Comparison of ENCODE assay signal across 8 cellular contexts in the genomic region with DNA sequence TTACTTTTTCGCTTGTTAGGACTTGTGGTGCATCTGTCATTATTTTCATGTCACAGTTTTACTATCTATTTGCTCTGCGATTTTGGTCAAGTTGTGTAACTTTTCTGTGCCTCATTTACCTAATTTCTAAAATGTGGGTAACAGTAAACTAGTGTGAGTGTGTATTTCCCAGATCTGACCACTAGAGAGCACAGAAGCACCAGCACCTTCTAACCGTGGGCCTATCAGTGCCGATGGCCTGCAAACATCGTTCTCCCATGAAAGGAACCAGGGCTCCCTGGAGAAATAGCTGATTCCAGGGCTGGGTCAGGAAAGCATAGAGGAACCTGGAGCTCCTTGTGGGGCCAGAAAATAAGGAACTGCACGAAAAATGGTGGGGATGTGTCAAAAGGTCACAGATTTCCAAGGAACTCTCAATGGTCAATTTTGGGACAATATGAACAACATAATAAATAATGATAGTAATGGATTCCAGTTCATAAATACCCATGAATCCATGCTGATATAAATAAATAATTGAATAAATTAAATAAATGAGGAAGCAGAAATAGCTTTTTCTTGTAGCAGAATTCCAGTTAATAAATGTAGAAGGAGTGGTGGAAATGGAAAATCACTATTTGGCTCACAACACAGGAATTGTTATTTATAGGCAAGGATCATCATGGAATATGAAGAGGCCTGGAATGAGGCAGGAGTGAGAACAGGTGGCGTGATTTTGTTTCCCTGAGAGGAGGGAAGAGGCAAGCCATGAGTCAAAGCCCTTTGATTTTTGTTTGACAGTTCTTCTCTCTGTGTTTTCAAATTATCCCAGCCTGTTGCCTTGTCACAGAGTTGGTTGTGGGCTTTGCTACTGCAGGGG. TPM values are rescaled to one million over a fixed set of nuclear protein-coding genes. Genes with fewer than 3 reads are reported as not detected.
DNase-seq lines count a peak whose midpoint lies in the region; ATAC-seq, FAIRE-seq and TF ChIP-seq lines count a peak whose summit lies in the region.

No MANE protein-coding gene starts in this region.

- no peaks in the 10 kb centered on the region for H3K36me3 ChIP-seq in OCI-LY3 (replicated peaks; ENCODE audit: low read depth, low read length)
- H3K36me3 ChIP-seq in bronchial epithelial cell (ENCODE audit: control insufficient read depth, insufficient read depth, low read length) = no peaks in the 10 kb centered on the region
- H3K36me3 ChIP-seq in testis (ENCODE audit: low read depth, missing control alignments) = no peaks in the 10 kb centered on the region

- DNase-seq in NCI-H446 (lab: John Stamatoyannopoulos, UW) (peak; percentile 13 to 40), NCI-H446 treated with DMSO at 0.1 percent for 48 hours (lab: John Stamatoyannopoulos, UW) (no peak), bronchial epithelial cell (ENCODE audit: low read depth) (peak; percentile 44), left lobe of liver (ENCODE audit: low spot score) (no peak), testis (peak; percentile 42)

- no peaks in the 10 kb centered on the region for H3K79me2 ChIP-seq in OCI-LY3 (ENCODE audit: low read length)

- TF ChIP-seq POLR2A in testis (IDR thresholded peaks at IDR 0.05) = no peak

- peaks cover 34% of the 10 kb centered on the region for H3K27me3 ChIP-seq in OCI-LY3 (ENCODE audit: low read depth, low read length)
- H3K27me3 ChIP-seq in bronchial epithelial cell (ENCODE audit: control insufficient read depth, insufficient read depth, low read length) = no peaks in the 10 kb centered on the region
- H3K27me3 ChIP-seq in testis = no peaks in the 10 kb centered on the region

- 40% methylated on average over 7 of the region's 7 CpGs for whole genome bisulfite sequencing in testis, 2 donors

- no peaks in the 10 kb centered on the region for H4K20me1 ChIP-seq in OCI-LY3 (ENCODE audit: insufficient read depth, low read length)

- no peak overlapping the region for H3K9ac ChIP-seq in OCI-LY3 (ENCODE audit: low read length)

- H3K9me3 ChIP-seq in OCI-LY3 (ENCODE audit: insufficient read depth, low read length) (no peaks in the 10 kb centered on the region), testis (no peaks in the 10 kb centered on the region)

- no peak for FAIRE-seq in bronchial epithelial cell (lab: Jason Lieb, UNC)

- ATAC-seq in HG02943 (IDR thresholded peaks at IDR 0.05; ENCODE audit: low read depth, unreplicated experiment) = peak; percentile 78
- peak; percentile 92 for ATAC-seq in left lobe of liver
- ATAC-seq in HG03442 (IDR thresholded peaks at IDR 0.05; ENCODE audit: unreplicated experiment) = no peak

- H3K27ac ChIP-seq in OCI-LY3 (ENCODE audit: low read length) = no peak overlapping the region
- H3K27ac ChIP-seq in testis = no peak overlapping the region

- peak overlapping the region; percentile 79; the same call in 1 of the 2 replicates for H2AFZ ChIP-seq in OCI-LY3 (ENCODE audit: low read depth, low read length)

- TF ChIP-seq CTCF in OCI-LY3 (IDR thresholded peaks at IDR 0.05; ENCODE audit: low read depth, low read length) (peak; percentile 76), bronchial epithelial cell (IDR thresholded peaks at IDR 0.05; ENCODE audit: insufficient read depth, low read length, severe bottlenecking) (peak; percentile 68), testis (IDR thresholded peaks at IDR 0.05) (peak in 2 of 3 experiments; percentile 42 to 51)

- H3K4me1 ChIP-seq in OCI-LY3 (ENCODE audit: low read length) (peaks cover 5% of the 10 kb centered on the region; the same call in 1 of the 2 replicates), testis (no peaks in the 10 kb centered on the region)

- no peak overlapping the region for H3K4me3 ChIP-seq in OCI-LY3 (ENCODE audit: low read length)
- H3K4me3 ChIP-seq in bronchial epithelial cell (ENCODE audit: low read depth, low read length) = no peak overlapping the region
- H3K4me3 ChIP-seq in testis = no peak overlapping the region

- intact Hi-C loops in testis (cut with DNase I; ENCODE audit: low total_unique reads) = no loop called here

- no peak overlapping the region for H3K4me2 ChIP-seq in OCI-LY3 (ENCODE audit: low read length)

RNA-seq across cellular contexts. Expression of gene CEACAM8, which starts 31.1 kb away (rescaled TPM):
- not detected in 2 replicates for total RNA-seq in bronchial epithelial cell
- 0.33 TPM for total RNA-seq in left lobe of liver
- under 1 TPM in 1 of 2 donors, not detected in 1; 0.16 TPM for total RNA-seq in testis
- polyA plus RNA-seq in testis (ENCODE audit: insufficient read depth, low read depth, low replicate concordance) = not detected

RNA-seq across cellular contexts. Expression of gene CEACAM1, which starts 35.3 kb away (rescaled TPM):
- total RNA-seq in bronchial epithelial cell = 1.6 and 1.7 TPM in 2 replicates
- total RNA-seq in left lobe of liver = 27.0 TPM
- total RNA-seq in testis = 10 to 100 TPM; 12.7 to 13.7 TPM
- 6.8 TPM for polyA plus RNA-seq in testis (ENCODE audit: insufficient read depth, low read depth, low replicate concordance)

Comparison
In these comparisons a context has a peak if more than half of its experiments do, and no peak if none do; other contexts are left out.
1. DNase-seq: peak in NCI-H446 (2 of 2), bronchial epithelial cell (single experiment) and testis (single experiment); none in NCI-H446 treated with DMSO at 0.1 percent for 48 hours (single experiment) and left lobe of liver (single experiment).
2. Peak in every context shown above with its lines, with median percentiles within 50 percentile points of each other: CTCF ChIP-seq.